14 cellular contexts compared by ENCODE assay signal in the genomic region with DNA sequence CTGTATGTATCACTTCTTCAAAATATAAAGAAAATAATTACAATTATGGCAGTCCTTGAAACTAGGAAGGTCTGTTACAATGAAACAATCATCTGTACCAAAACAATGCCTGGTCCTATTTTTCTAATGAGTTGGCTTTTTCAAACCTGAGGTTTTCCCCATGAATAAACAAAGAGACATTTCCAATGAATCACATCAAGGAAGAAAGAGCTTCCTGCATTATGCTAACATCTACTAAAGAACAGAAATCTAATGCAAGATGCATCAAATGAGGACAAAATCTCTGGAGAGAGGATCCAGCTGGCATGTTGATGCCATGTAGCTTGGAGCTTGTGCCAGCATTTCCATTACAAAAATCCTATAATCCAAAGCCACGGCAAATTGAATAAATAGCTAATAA. TPM values are rescaled to one million over a fixed set of nuclear protein-coding genes. Genes with fewer than 3 reads are reported as not detected.
DNase-seq lines count a peak whose midpoint lies in the region; ATAC-seq, FAIRE-seq and TF ChIP-seq lines count a peak whose summit lies in the region.
"Had no signal": no experiment of that assay in that cellular context is flagged by ENCODE, and none has a peak within 500 bp of the region (broad histone marks: within the 10 kb centered on the region; RNA-seq: fewer than 3 reads in every experiment).

No MANE protein-coding gene starts in this region.

- intact Hi-C loops in left lung (cut with DNase I), result no loop called here

- H3K4me2 ChIP-seq in fibroblast of lung (ENCODE audit: extremely low read depth, insufficient read depth, low read length), result no peak overlapping the region

- H3K27me3 Mint-ChIP-seq in WTC11 (ENCODE audit: low read depth) (no peaks in the 10 kb centered on the region), endodermal cell (ENCODE audit: insufficient read depth) (peaks cover 32% of the 10 kb centered on the region)
- H3K27me3 Mint-ChIP-seq: CD4-positive, alpha-beta T cell had no signal

- H3K9me3 Mint-ChIP-seq in WTC11 (no peaks in the 10 kb centered on the region), endodermal cell (no peaks in the 10 kb centered on the region)
- H3K9me3 Mint-ChIP-seq: CD4-positive, alpha-beta T cell had no signal

- no peaks in the 10 kb centered on the region for H3K27me3 ChIP-seq in fibroblast of lung (ENCODE audit: control insufficient read depth, insufficient read depth, low read length)
- H3K27me3 ChIP-seq in left lung, result no peaks in the 10 kb centered on the region
- H3K27me3 ChIP-seq in endodermal cell (ENCODE audit: control insufficient read depth, insufficient read depth, low read length, poor library complexity, severe bottlenecking), result peaks cover 10% of the 10 kb centered on the region
- H3K27me3 ChIP-seq: body of pancreas had no signal

- no peak overlapping the region for H3K27ac ChIP-seq in fibroblast of lung (ENCODE audit: insufficient read depth, low read length)
- no peak overlapping the region for H3K27ac ChIP-seq in left lung
- H3K27ac ChIP-seq in endodermal cell (ENCODE audit: low read depth, low read length), result no peak overlapping the region
- H3K27ac ChIP-seq: body of pancreas had no signal

- POLR2A ChIA-PET in WTC11 (lab: Charles Lee), result interaction anchor here (1.2 kb wide), 1 partner anchor 29 kb away, joined by 5 read pairs; no protein-coding TSS in a partner anchor

- peak; percentile 6 for FAIRE-seq in H54 (lab: Jason Lieb, UNC)

- no peak overlapping the region for H3K4me3 ChIP-seq in fibroblast of lung (replicated peaks in 1 of 4; ENCODE audit: control extremely low read depth in 1 of 4, insufficient read depth in 1 of 4, low read depth in 3 of 4, low read length in 4 of 4)
- no peak overlapping the region for H3K4me3 ChIP-seq in left lung
- H3K4me3 ChIP-seq in endodermal cell (ENCODE audit: low read length), result no peak overlapping the region
- H3K4me3 ChIP-seq: body of pancreas had no signal

- H3K9ac ChIP-seq in fibroblast of lung (ENCODE audit: insufficient read depth, low read length), result no peak overlapping the region
- H3K9ac ChIP-seq in endodermal cell (ENCODE audit: extremely low read depth, low read length, poor library complexity, severe bottlenecking), result no peak overlapping the region

- CTCF ChIA-PET in WTC11 (lab: Charles Lee), result interaction anchor here (0.6 kb wide), 1 partner anchor 59 kb away, joined by 3 read pairs; no protein-coding TSS in a partner anchor

- H3K79me2 ChIP-seq in fibroblast of lung (ENCODE audit: control insufficient read depth, insufficient read depth, low read length), result peaks cover 7% of the 10 kb centered on the region

- TF ChIP-seq POLR2A in H54 (IDR thresholded peaks at IDR 0.05; ENCODE audit: low read depth, low read length), result no peak

- H3K4me1 Mint-ChIP-seq in WTC11 (peaks cover 26% of the 10 kb centered on the region), endodermal cell (peaks cover 9% of the 10 kb centered on the region)

- peaks cover 8% of the 10 kb centered on the region; the same call in 1 of the 2 replicates for H3K36me3 Mint-ChIP-seq in WTC11
- no peaks in the 10 kb centered on the region for H3K36me3 Mint-ChIP-seq in endodermal cell (ENCODE audit: low read depth)

- DNase-seq in H54 (ENCODE audit: insufficient read length, low spot score), result no peak
- no peak for DNase-seq in WTC11 (ENCODE audit: low spot score)
- DNase-seq in fibroblast of lung (ENCODE audit: low read depth in 2 of 2), result peak; percentile 42 to 75
- DNase-seq in pons (ENCODE audit: low spot score), result peak; percentile 22
- no peak for DNase-seq in left lung
- DNase-seq in NCI-H82 (lab: John Stamatoyannopoulos, UW), result no peak
- no peak for DNase-seq in endodermal cell
- DNase-seq: activated gamma-delta T cell; body of pancreas; CD4-positive, alpha-beta T cell; NCI-H1694 treated with DMSO at 0.1 percent for 48 hours; NCI-H510A; OCI-M1 had no signal

- H4K20me1 ChIP-seq in fibroblast of lung (ENCODE audit: control insufficient read depth, extremely low read depth, insufficient read depth, low read length), result no peaks in the 10 kb centered on the region

- 100% methylated on average over 1 of the region's 1 CpG; no CpG with 5 or more reads in 1 of the 2 experiments for WGBS in endodermal cell (ENCODE audit: insufficient coverage in 1 of 2, insufficient read length in 1 of 2), 2 experiments

- H3K4me1 ChIP-seq in fibroblast of lung (ENCODE audit: control insufficient read depth, extremely low read depth, insufficient read depth, low read length) (peaks cover 11% of the 10 kb centered on the region), left lung (peaks cover 0 to 22% of the 10 kb centered on the region in 2 donors), endodermal cell (ENCODE audit: control insufficient read depth, insufficient read depth, low read length) (no peaks in the 10 kb centered on the region)
- H3K4me1 ChIP-seq: body of pancreas had no signal

- peaks cover 4% of the 10 kb centered on the region for H3K36me3 ChIP-seq in fibroblast of lung (ENCODE audit: control insufficient read depth, insufficient read depth, low read length)
- H3K36me3 ChIP-seq in left lung, result peaks cover 0 to 20% of the 10 kb centered on the region in 2 donors
- H3K36me3 ChIP-seq in endodermal cell (ENCODE audit: control insufficient read depth, insufficient read depth, low read length), result no peaks in the 10 kb centered on the region

- H3K9me3 ChIP-seq in fibroblast of lung (ENCODE audit: control insufficient read depth, insufficient read depth, low read depth, low read length) (no peaks in the 10 kb centered on the region), left lung (no peaks in the 10 kb centered on the region), endodermal cell (ENCODE audit: control insufficient read depth, low read length) (no peaks in the 10 kb centered on the region)
- H3K9me3 ChIP-seq: body of pancreas had no signal

- no peak for ATAC-seq in WTC11
- no peak for ATAC-seq in left lung
- ATAC-seq in activated CD4-positive, CD25-positive, alpha-beta regulatory T cell treated with anti-CD3 and anti-CD28 coated beads, Interleukin-2, amount 50 U/mL, for 24 hours, result no peak
- ATAC-seq: body of pancreas had no signal

- TF ChIP-seq CTCF in WTC11 (IDR thresholded peaks at IDR 0.05) (no peak), fibroblast of lung (conservative IDR thresholded peaks at IDR 0.05 in 1 of 2, IDR thresholded peaks at IDR 0.05 in 1 of 2; ENCODE audit: low read depth in 1 of 2, low read length in 2 of 2) (no peak), left lung (IDR thresholded peaks at IDR 0.05) (no peak), endodermal cell (conservative IDR thresholded peaks at IDR 0.05) (no peak)

- no peak overlapping the region for H2AFZ ChIP-seq in fibroblast of lung (ENCODE audit: low read length)

- H3K27ac Mint-ChIP-seq in WTC11, result 0 out of 2 replicates have a peak overlapping the region, but pooled peaks have one; percentile 38
- no peak overlapping the region for H3K27ac Mint-ChIP-seq in endodermal cell
- H3K27ac Mint-ChIP-seq: CD4-positive, alpha-beta T cell had no signal

- H3K4me3 Mint-ChIP-seq in WTC11 (no peak overlapping the region), endodermal cell (no peak overlapping the region)
- H3K4me3 Mint-ChIP-seq: CD4-positive, alpha-beta T cell had no signal

TF ChIP-seq in WTC11, 78 proteins besides CTCF, POLR2A, EP300 and RAD21:
- TF ChIP-seq ZNF138 (CRISPR knock-in tag; conservative IDR thresholded peaks at IDR 0.05), result no peak
- TF ChIP-seq ZNF512 (CRISPR knock-in tag; IDR thresholded peaks at IDR 0.05; ENCODE audit: borderline replicate concordance), result no peak
TF ChIP-seq in WTC11: peak in this region for 0.

RNA-seq across cellular contexts. Expression of gene NIN, which starts 29.3 kb away (rescaled TPM):
- 23.8 to 28.8 TPM (median 26.3 TPM) in 3 replicates for total RNA-seq in WTC11 (2021)
- 30.0 and 37.5 TPM in 2 replicates for total RNA-seq in fibroblast of lung
- 22.8 and 28.5 TPM in 2 replicates for polyA plus RNA-seq in fibroblast of lung
- 26.3 and 27.5 TPM in 2 replicates for polyA plus RNA-seq in fibroblast of lung (2012)
- polyA minus RNA-seq in fibroblast of lung (ENCODE audit: low replicate concordance), result 37.0 and 50.9 TPM in 2 replicates
- total RNA-seq in left lung, result 10 to 100 TPM; 34.5 to 49.6 TPM
- 1 to 10 TPM; 3.3 to 4.1 TPM for total RNA-seq in endodermal cell
- 26.9 TPM for polyA plus RNA-seq in endodermal cell (2013, experiment 1 of 2)
- polyA plus RNA-seq in endodermal cell (2013, experiment 2 of 2), result 28.3 TPM

Comparison
In these comparisons a context has a peak if more than half of its experiments do, and no peak if none do; other contexts are left out.
1. DNase-seq: peak in fibroblast of lung (2 of 2) and pons (single experiment); none in H54 (single experiment), WTC11 (single experiment), left lung (0 of 2), NCI-H82 (single experiment) and endodermal cell (single experiment).